31 cellular contexts compared by ENCODE assay signal in the genomic region with DNA sequence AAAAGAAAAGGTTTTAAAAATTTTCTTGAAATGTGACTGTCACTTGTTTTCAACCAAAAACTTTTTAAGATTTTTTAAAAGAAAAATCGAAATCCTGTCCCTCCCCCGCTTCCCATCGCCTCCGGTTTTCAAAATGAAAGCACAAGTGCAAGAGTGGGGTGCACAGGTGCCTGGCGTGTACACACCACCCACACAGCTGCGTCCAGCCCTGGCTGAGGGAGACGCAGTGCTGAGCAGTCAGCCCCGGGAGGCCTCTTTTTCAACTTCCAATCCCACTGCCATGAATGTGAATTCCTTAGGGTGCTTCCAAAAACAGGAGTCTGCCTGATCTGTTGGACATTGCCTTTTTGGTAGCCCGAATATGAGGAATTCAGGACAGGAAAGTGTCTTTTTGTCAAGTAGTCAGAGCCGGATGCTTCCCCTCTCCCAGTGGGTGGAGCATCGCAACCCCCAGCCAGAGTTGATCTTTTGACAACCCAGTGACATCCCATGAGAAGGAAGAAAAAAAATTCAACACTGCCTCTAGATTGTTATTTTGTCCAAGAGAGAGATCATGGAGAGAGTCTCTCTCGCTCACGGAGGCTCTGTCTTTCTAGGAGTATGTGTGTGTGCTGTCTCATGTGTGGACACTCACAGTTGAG. TPM values are rescaled to one million over a fixed set of nuclear protein-coding genes. Genes with fewer than 3 reads are reported as not detected.
DNase-seq lines count a peak whose midpoint lies in the region; ATAC-seq, FAIRE-seq and TF ChIP-seq lines count a peak whose summit lies in the region.
"Had no signal": no experiment of that assay in that cellular context is flagged by ENCODE, and none has a peak within 500 bp of the region (broad histone marks: within the 10 kb centered on the region; RNA-seq: fewer than 3 reads in every experiment).

No MANE protein-coding gene starts in this region.

- POLR2A ChIA-PET in HEK293 (lab: Yijun Ruan, JAX), result no interaction called here
- POLR2A ChIA-PET in HepG2 (lab: Yijun Ruan, JAX), result no interaction called here

- H3K36me3 ChIP-seq in HEK293 (ENCODE audit: control insufficient read depth in 2 of 2, insufficient read depth in 1 of 2, low read length in 2 of 2) (no peaks in the 10 kb centered on the region), heart left ventricle (no peaks in the 10 kb centered on the region), psoas muscle (ENCODE audit: insufficient read depth in 1 of 2, low read depth in 1 of 2) (no peaks in the 10 kb centered on the region), HepG2 (replicated peaks in 1 of 2; ENCODE audit: control insufficient read depth in 1 of 2, insufficient read depth in 2 of 2, low read length in 2 of 2) (no peaks in the 10 kb centered on the region)
- H3K36me3 ChIP-seq: brain microvascular endothelial cell, spleen, uterus had no signal

- H3K27ac ChIP-seq in HEK293 (ENCODE audit: extremely low read depth, low read depth, low read length) (no peak overlapping the region), heart left ventricle (peak overlapping the region in 10 of 12 donors; percentile 15 to 78 (median 56)), psoas muscle (no peak overlapping the region), HepG2 (ENCODE audit: extremely low read length, insufficient read depth, low read length) (no peak overlapping the region)
- H3K27ac ChIP-seq: brain microvascular endothelial cell, PC-9, uterus had no signal

- TF ChIP-seq CTCF in HEK293 (tag by site-specific recombination; IDR thresholded peaks at IDR 0.05), result no peak
- no peak for TF ChIP-seq CTCF in heart left ventricle (IDR thresholded peaks at IDR 0.05)
- no peak for TF ChIP-seq CTCF in psoas muscle (IDR thresholded peaks at IDR 0.05)
- TF ChIP-seq CTCF in HepG2 (CRISPR knock-in tag; IDR thresholded peaks at IDR 0.05), result no peak

- no peak overlapping the region for H3K4me3 ChIP-seq in HEK293 (ENCODE audit: low read depth, low read length)
- peak overlapping the region in 8 of 12 donors; percentile 21 to 44 (median 29) for H3K4me3 ChIP-seq in heart left ventricle
- peak overlapping the region; percentile 38 for H3K4me3 ChIP-seq in psoas muscle
- no peak overlapping the region for H3K4me3 ChIP-seq in HepG2 (replicated peaks in 1 of 3; ENCODE audit: insufficient read depth in 1 of 3, low read depth in 2 of 3, low read length in 3 of 3)
- H3K4me3 ChIP-seq: PC-9, spleen, uterus had no signal

- H2AFZ ChIP-seq in HepG2 (ENCODE audit: low read length), result no peak overlapping the region
- H2AFZ ChIP-seq: PC-9 had no signal

- H3K9me3 ChIP-seq in HEK293 (ENCODE audit: control insufficient read depth, insufficient read depth, low read depth, low read length) (no peaks in the 10 kb centered on the region), heart left ventricle (no peaks in the 10 kb centered on the region), psoas muscle (no peaks in the 10 kb centered on the region), HepG2 (ENCODE audit: low read length) (no peaks in the 10 kb centered on the region)
- H3K9me3 ChIP-seq: spleen, uterus had no signal

- in situ Hi-C loops in HepG2 (cut with HindIII; ENCODE audit: extremely low pct_ligation_motif_present, low pct_unique_long_range_greater_than_20kb), result no loop called here

- no peak overlapping the region for H3K9ac ChIP-seq in HepG2 (ENCODE audit: insufficient read depth, low read depth, low read length)

- H3K4me2 ChIP-seq in HepG2 (ENCODE audit: low read depth, low read length), result no peak overlapping the region
- H3K4me2 ChIP-seq: PC-9 had no signal

- TF ChIP-seq POLR2A in heart left ventricle (IDR thresholded peaks at IDR 0.05), result no peak
- TF ChIP-seq POLR2A in HepG2 (IDR thresholded peaks at IDR 0.05; ENCODE audit: insufficient read depth in 1 of 2, low read depth in 2 of 2, low read length in 2 of 2), result no peak

- no TSS peak for BruUV-seq in HepG2 (replicated peaks; lab: Mats Ljungman, UMichigan)

- no peaks in the 10 kb centered on the region for H3K4me1 ChIP-seq in HEK293 (ENCODE audit: control insufficient read depth, insufficient read depth, low read length)
- peaks cover 0 to 14% (median 5%) of the 10 kb centered on the region in 12 donors for H3K4me1 ChIP-seq in heart left ventricle
- H3K4me1 ChIP-seq in psoas muscle, result no peaks in the 10 kb centered on the region
- no peaks in the 10 kb centered on the region for H3K4me1 ChIP-seq in HepG2 (ENCODE audit: insufficient read depth, low read length)
- H3K4me1 ChIP-seq: spleen, uterus had no signal

- no peak for FAIRE-seq in HepG2 (lab: Jason Lieb, UNC)
- FAIRE-seq: A204.1, D721Med, keratinocyte had no signal

- no peak for TF ChIP-seq EP300 in HepG2 (IDR thresholded peaks at IDR 0.05; ENCODE audit: low read depth in 2 of 2, low read length in 2 of 2)
- TF ChIP-seq EP300 in HepG2 (CRISPR knock-in tag; IDR thresholded peaks at IDR 0.05; ENCODE audit: borderline replicate concordance), result no peak

- no peaks in the 10 kb centered on the region for H3K79me2 ChIP-seq in HepG2 (ENCODE audit: insufficient read depth, low read length)

- DNase-seq in NCI-H2107 treated with DMSO at 0.1 percent for 48 hours (lab: John Stamatoyannopoulos, UW; ENCODE audit: unreplicated experiment) (peak; percentile 35), NCI-H2107 (lab: John Stamatoyannopoulos, UW) (no peak), heart left ventricle (peak in 2 of 5 donors; percentile 19 to 27), psoas muscle (no peak), HepG2 (ENCODE audit: low spot score) (no peak), T-helper 1 cell (no peak), ecto neural progenitor cell (ENCODE audit: low spot score) (no peak)
- DNase-seq: activated CD8-positive, alpha-beta T cell treated with anti-CD3 and anti-CD28 coated beads, Interleukin-2, amount 10 ng/mL, durations not matched to agents 7 days and 5 days; activated naive CD4-positive, alpha-beta T cell treated with anti-CD3 and anti-CD28 coated beads, Interleukin-2, amount 50 U/mL, for 16 hours; amygdala; brain microvascular endothelial cell; CD4-positive, alpha-beta T cell; IMR-90; midbrain; MV-4-11; naive thymus-derived CD8-positive, alpha-beta T cell; NCI-H524 treated with DMSO at 0.1 percent for 48 hours; PC-9; spleen; stimulated activated CD4-positive, alpha-beta T cell treated with anti-CD3 and anti-CD28 coated beads, Interleukin-2, amount 100 ng/mL, for 24 hours had no signal

- intact Hi-C loops in heart left ventricle (cut with DNase I), result no loop called here
- intact Hi-C loops in psoas muscle (cut with DNase I), result no loop called here
- intact Hi-C loops in HepG2 (cut with micrococcal nuclease; ENCODE audit: unreplicated experiment), result no loop called here

- CTCF ChIA-PET in HEK293 (lab: Yijun Ruan, JAX) (interaction anchor here (1.0 kb wide), 1 partner anchor 9 kb away, joined by 4 read pairs; no protein-coding TSS in a partner anchor), HepG2 (lab: Yijun Ruan, JAX; ENCODE audit: low intra/inter-chr PET ratio, low total read pairs) (no interaction called here)

- ATAC-seq in heart left ventricle (peak in 2 of 4 donors; percentile 35 to 55), psoas muscle (no peak), HepG2 (no peak)
- ATAC-seq: activated CD8-positive, alpha-beta T cell treated with anti-CD3 and anti-CD28 coated beads, Interleukin-2, amount 10 ng/mL, durations not matched to agents 7 days and 5 days; activated T-helper 17 cell treated with anti-CD3 and anti-CD28 coated beads, Interleukin-2, amount 50 U/mL, for 72 hours; HCT116; naive thymus-derived CD8-positive, alpha-beta T cell had no signal

- WGBS in heart left ventricle, 4 donors, result 28 to 64% (median 42%) methylated on average over 13 of the region's 13 CpGs
- 13 to 38% (median 14%) methylated on average over 12 to 13 of the region's 13 CpGs for WGBS in psoas muscle, 3 donors
- WGBS in HepG2 (ENCODE audit: low lambda C conversion rate), result 40% methylated on average over 9 of the region's 13 CpGs

- TF ChIP-seq RAD21 in HepG2 (CRISPR knock-in tag; IDR thresholded peaks at IDR 0.05), result no peak

- H3K27me3 ChIP-seq in heart left ventricle, result no peaks in the 10 kb centered on the region
- H3K27me3 ChIP-seq in psoas muscle (ENCODE audit: insufficient read depth in 3 of 3, low read length in 2 of 3), result peaks cover 0 to 6% (median 0%) of the 10 kb centered on the region in 3 donors
- no peaks in the 10 kb centered on the region; a peak in 1 of 5 replicates for H3K27me3 ChIP-seq in HepG2 (ENCODE audit: control insufficient read depth in 1 of 2, insufficient read depth in 2 of 2, low read length in 2 of 2)
- H3K27me3 ChIP-seq: brain microvascular endothelial cell, uterus had no signal

- no peaks in the 10 kb centered on the region for H4K20me1 ChIP-seq in HepG2 (ENCODE audit: insufficient read depth, low read length)

RNA-seq across cellular contexts. Expression of a gene that starts 8.9 kb away (rescaled TPM):
- total RNA-seq in heart left ventricle, result 1 to 10 TPM; 1.1 to 5.7 (median 1.9) TPM
- polyA plus RNA-seq in heart left ventricle, result under 1 TPM; 0.61 to 0.67 TPM
- total RNA-seq in psoas muscle, result 1 to 10 TPM in 1 of 4 donors, under 1 TPM in 3; 0.32 to 1.7 (median 0.77) TPM
- polyA plus RNA-seq in psoas muscle, result under 1 TPM; 0.06 to 0.26 (median 0.14) TPM
- total RNA-seq in HepG2 (2016; rRNA removed; fragmentation: Illumina TruSeq; extraction: Trizol), result not detected in 2 replicates
- total RNA-seq in HepG2 (2016; cell fraction: cytosol; rRNA removed; fragmentation: Illumina TruSeq; extraction: Trizol; ENCODE audit: low read depth), result not detected in 2 replicates
- total RNA-seq in HepG2 (2016; cell fraction: insoluble cytoplasmic fraction; rRNA removed; fragmentation: Illumina TruSeq; extraction: Trizol), result not detected in 2 replicates
- not detected in 2 replicates for total RNA-seq in HepG2 (2016; cell fraction: membrane; rRNA removed; fragmentation: Illumina TruSeq; extraction: Trizol)
- not detected in 2 replicates for total RNA-seq in HepG2 (2016; cell fraction: nucleus; rRNA removed; fragmentation: Illumina TruSeq; extraction: Trizol)
- not detected in 2 replicates for polyA plus RNA-seq in HepG2 (2011; rRNA removed)
- polyA plus RNA-seq in HepG2 (2011; cell fraction: cytosol; rRNA removed), result not detected in 2 replicates
- not detected in 2 replicates for polyA plus RNA-seq in HepG2 (2011; cell fraction: nucleus; rRNA removed)
- polyA plus RNA-seq in HepG2 (2012), result not detected in 2 replicates
- not detected in 2 replicates for polyA plus RNA-seq in HepG2 (2016; cell fraction: cytosol; fragmentation: Illumina TruSeq; extraction: Trizol; ENCODE audit: low read depth)
- polyA plus RNA-seq in HepG2 (2016; cell fraction: insoluble cytoplasmic fraction; fragmentation: Illumina TruSeq; extraction: Trizol; ENCODE audit: low read depth), result not detected in 2 replicates
- polyA plus RNA-seq in HepG2 (2016; cell fraction: membrane; fragmentation: Illumina TruSeq; extraction: Trizol; ENCODE audit: low read depth), result not detected in 2 replicates
- polyA plus RNA-seq in HepG2 (2016; cell fraction: nucleus; fragmentation: Illumina TruSeq; extraction: Trizol; ENCODE audit: insufficient read depth, low read depth), result not detected in 2 replicates
- polyA minus RNA-seq in HepG2 (2011; rRNA and poly(A)+ RNA removed; ENCODE audit: low replicate concordance), result not detected in 2 replicates
- polyA minus RNA-seq in HepG2 (2011; cell fraction: cytosol; rRNA and poly(A)+ RNA removed), result not detected in 2 replicates
- not detected in 2 replicates for polyA minus RNA-seq in HepG2 (2011; cell fraction: nucleus; rRNA and poly(A)+ RNA removed)
- total RNA-seq: activated CD8-positive, alpha-beta T cell treated with anti-CD3 and anti-CD28 coated beads, Interleukin-2, amount 10 ng/mL, durations not matched to agents 7 days and 5 days; activated T-helper 17 cell treated with anti-CD3 and anti-CD28 coated beads, Interleukin-2, amount 50 U/mL, for 72 hours; CD4-positive, alpha-beta T cell; IMR-90; LHCN-M2; naive thymus-derived CD8-positive, alpha-beta T cell; PC-9; renal cortical epithelial cell had no signal
- polyA plus RNA-seq: IMR-90; keratinocyte; naive thymus-derived CD8-positive, alpha-beta T cell had no signal

RNA-seq across cellular contexts. Expression of a gene that starts 11.7 kb away (rescaled TPM):
- total RNA-seq in heart left ventricle, result 1 to 10 TPM in 1 of 9 donors, under 1 TPM in 4, not detected in 4; 0.27 to 1.1 (median 0.37) TPM
- polyA plus RNA-seq in heart left ventricle, result under 1 TPM; 0.50 to 0.53 TPM
- total RNA-seq in psoas muscle, result under 1 TPM in 1 of 4 donors, not detected in 3; 0.39 TPM
- polyA plus RNA-seq in psoas muscle, result under 1 TPM; 0.06 to 0.24 (median 0.07) TPM
- total RNA-seq in HepG2 (2016; rRNA removed; fragmentation: Illumina TruSeq; extraction: Trizol), result not detected in 2 replicates
- not detected in 2 replicates for total RNA-seq in HepG2 (2016; cell fraction: cytosol; rRNA removed; fragmentation: Illumina TruSeq; extraction: Trizol; ENCODE audit: low read depth)
- not detected in 2 replicates for total RNA-seq in HepG2 (2016; cell fraction: insoluble cytoplasmic fraction; rRNA removed; fragmentation: Illumina TruSeq; extraction: Trizol)
- total RNA-seq in HepG2 (2016; cell fraction: membrane; rRNA removed; fragmentation: Illumina TruSeq; extraction: Trizol), result not detected in 2 replicates
- not detected in 2 replicates for total RNA-seq in HepG2 (2016; cell fraction: nucleus; rRNA removed; fragmentation: Illumina TruSeq; extraction: Trizol)
- not detected in 2 replicates for polyA plus RNA-seq in HepG2 (2011; rRNA removed)
- polyA plus RNA-seq in HepG2 (2011; cell fraction: cytosol; rRNA removed), result not detected in 2 replicates
- not detected in 2 replicates for polyA plus RNA-seq in HepG2 (2011; cell fraction: nucleus; rRNA removed)
- not detected in 2 replicates for polyA plus RNA-seq in HepG2 (2012)
- not detected in 2 replicates for polyA plus RNA-seq in HepG2 (2016; cell fraction: cytosol; fragmentation: Illumina TruSeq; extraction: Trizol; ENCODE audit: low read depth)
- polyA plus RNA-seq in HepG2 (2016; cell fraction: insoluble cytoplasmic fraction; fragmentation: Illumina TruSeq; extraction: Trizol; ENCODE audit: low read depth), result not detected in 2 replicates
- not detected in 2 replicates for polyA plus RNA-seq in HepG2 (2016; cell fraction: membrane; fragmentation: Illumina TruSeq; extraction: Trizol; ENCODE audit: low read depth)
- not detected in 2 replicates for polyA plus RNA-seq in HepG2 (2016; cell fraction: nucleus; fragmentation: Illumina TruSeq; extraction: Trizol; ENCODE audit: insufficient read depth, low read depth)
- not detected in 2 replicates for polyA minus RNA-seq in HepG2 (2011; rRNA and poly(A)+ RNA removed; ENCODE audit: low replicate concordance)
- polyA minus RNA-seq in HepG2 (2011; cell fraction: cytosol; rRNA and poly(A)+ RNA removed), result not detected in 2 replicates
- polyA minus RNA-seq in HepG2 (2011; cell fraction: nucleus; rRNA and poly(A)+ RNA removed), result not detected in 2 replicates
- total RNA-seq: activated CD8-positive, alpha-beta T cell treated with anti-CD3 and anti-CD28 coated beads, Interleukin-2, amount 10 ng/mL, durations not matched to agents 7 days and 5 days; activated T-helper 17 cell treated with anti-CD3 and anti-CD28 coated beads, Interleukin-2, amount 50 U/mL, for 72 hours; CD4-positive, alpha-beta T cell; IMR-90; LHCN-M2; liver; naive thymus-derived CD8-positive, alpha-beta T cell; osteoblast; PC-9; renal cortical epithelial cell; spleen; uterus had no signal
- polyA plus RNA-seq: IMR-90; keratinocyte; liver; naive thymus-derived CD8-positive, alpha-beta T cell had no signal

RNA-seq across cellular contexts. Expression of a gene that starts 30.4 kb away (rescaled TPM):
- total RNA-seq in heart left ventricle, result not detected
- not detected for polyA plus RNA-seq in heart left ventricle
- not detected for total RNA-seq in psoas muscle
- not detected for polyA plus RNA-seq in psoas muscle
- not detected in 2 replicates for total RNA-seq in HepG2 (2016; rRNA removed; fragmentation: Illumina TruSeq; extraction: Trizol)
- not detected in 2 replicates for total RNA-seq in HepG2 (2016; cell fraction: cytosol; rRNA removed; fragmentation: Illumina TruSeq; extraction: Trizol; ENCODE audit: low read depth)
- not detected in 2 replicates for total RNA-seq in HepG2 (2016; cell fraction: insoluble cytoplasmic fraction; rRNA removed; fragmentation: Illumina TruSeq; extraction: Trizol)
- not detected in 2 replicates for total RNA-seq in HepG2 (2016; cell fraction: membrane; rRNA removed; fragmentation: Illumina TruSeq; extraction: Trizol)
- total RNA-seq in HepG2 (2016; cell fraction: nucleus; rRNA removed; fragmentation: Illumina TruSeq; extraction: Trizol), result not detected in 2 replicates
- not detected in 2 replicates for polyA plus RNA-seq in HepG2 (2011; rRNA removed)
- not detected in 2 replicates for polyA plus RNA-seq in HepG2 (2011; cell fraction: cytosol; rRNA removed)
- not detected in 2 replicates for polyA plus RNA-seq in HepG2 (2011; cell fraction: nucleus; rRNA removed)
- not detected in 2 replicates for polyA plus RNA-seq in HepG2 (2012)
- polyA plus RNA-seq in HepG2 (2016; cell fraction: cytosol; fragmentation: Illumina TruSeq; extraction: Trizol; ENCODE audit: low read depth), result not detected in 2 replicates
- not detected in 2 replicates for polyA plus RNA-seq in HepG2 (2016; cell fraction: insoluble cytoplasmic fraction; fragmentation: Illumina TruSeq; extraction: Trizol; ENCODE audit: low read depth)
- not detected in 2 replicates for polyA plus RNA-seq in HepG2 (2016; cell fraction: membrane; fragmentation: Illumina TruSeq; extraction: Trizol; ENCODE audit: low read depth)
- not detected in 2 replicates for polyA plus RNA-seq in HepG2 (2016; cell fraction: nucleus; fragmentation: Illumina TruSeq; extraction: Trizol; ENCODE audit: insufficient read depth, low read depth)
- polyA minus RNA-seq in HepG2 (2011; rRNA and poly(A)+ RNA removed; ENCODE audit: low replicate concordance), result not detected in 2 replicates
- polyA minus RNA-seq in HepG2 (2011; cell fraction: cytosol; rRNA and poly(A)+ RNA removed), result not detected in 2 replicates
- not detected in 2 replicates for polyA minus RNA-seq in HepG2 (2011; cell fraction: nucleus; rRNA and poly(A)+ RNA removed)
- total RNA-seq: activated CD8-positive, alpha-beta T cell treated with anti-CD3 and anti-CD28 coated beads, Interleukin-2, amount 10 ng/mL, durations not matched to agents 7 days and 5 days; activated T-helper 17 cell treated with anti-CD3 and anti-CD28 coated beads, Interleukin-2, amount 50 U/mL, for 72 hours; CD4-positive, alpha-beta T cell; IMR-90; LHCN-M2; liver; naive thymus-derived CD8-positive, alpha-beta T cell; osteoblast; PC-9; renal cortical epithelial cell; spleen; uterus had no signal
- polyA plus RNA-seq: IMR-90; keratinocyte; liver; naive thymus-derived CD8-positive, alpha-beta T cell; spleen had no signal

Comparison
In these comparisons a context has a peak if more than half of its experiments do, and no peak if none do; other contexts are left out.
1. H3K27ac ChIP-seq: peak in heart left ventricle (10 of 12); none in HEK293 (single experiment), psoas muscle (single experiment) and HepG2 (single experiment).
2. H3K4me3 ChIP-seq: peak in heart left ventricle (8 of 12) and psoas muscle (single experiment); none in HEK293 (single experiment) and HepG2 (0 of 3).